1 cellular context compared by ENCODE assay signal in genomic region chr6:167815296-167815980, GRCh38.
TF ChIP-seq lines count a peak whose summit lies in the region.

No MANE protein-coding gene starts in this region.

TF ChIP-seq in K562, 482 proteins besides CTCF, POLR2A, EP300 and RAD21 (continued from another document):
- TF ChIP-seq MYC (IDR thresholded peaks at IDR 0.05; ENCODE audit: low read depth, low read length), result peak; percentile 48; the same call in 1 of the 2 replicates
- TF ChIP-seq MYC (CRISPR knock-in tag; IDR thresholded peaks at IDR 0.05; ENCODE audit: borderline replicate concordance, low read depth), result no peak
- TF ChIP-seq RAD51 (IDR thresholded peaks at IDR 0.05; ENCODE audit: borderline replicate concordance, low read depth), result peak; percentile 84
- peak; percentile 72 for TF ChIP-seq RBFOX2 (IDR thresholded peaks at IDR 0.05; ENCODE audit: low read depth, low read length)
- TF ChIP-seq ZNF609 (CRISPR knock-in tag; IDR thresholded peaks at IDR 0.05; ENCODE audit: borderline replicate concordance), result no peak
- TF ChIP-seq ZFP91 (CRISPR knock-in tag; IDR thresholded peaks at IDR 0.05), result no peak
- no peak for TF ChIP-seq CBFA2T3 (IDR thresholded peaks at IDR 0.05)
- TF ChIP-seq ZNF140 (CRISPR knock-in tag; IDR thresholded peaks at IDR 0.05), result no peak
- no peak for TF ChIP-seq SMAD1 (IDR thresholded peaks at IDR 0.05; ENCODE audit: low read depth, low read length, partially characterized antibody)
- TF ChIP-seq ZNF24 (IDR thresholded peaks at IDR 0.05), result no peak
- TF ChIP-seq KLF13 (tag; IDR thresholded peaks at IDR 0.05; ENCODE audit: borderline replicate concordance, low read depth), result peak; percentile 9; the same call in 1 of the 2 replicates
- peak; percentile 33; the same call in 1 of the 2 replicates for TF ChIP-seq SUPT5H (IDR thresholded peaks at IDR 0.05)
- TF ChIP-seq ETV1 (tag; conservative IDR thresholded peaks at IDR 0.05; ENCODE audit: low read depth), result peak; percentile 28; the same call in 1 of the 2 replicates
- TF ChIP-seq CBX1 (IDR thresholded peaks at IDR 0.05; ENCODE audit: low read depth), result no peak
- TF ChIP-seq E2F6 (IDR thresholded peaks at IDR 0.05; ENCODE audit: borderline replicate concordance in 1 of 2, extremely low read depth in 1 of 2, insufficient read depth in 1 of 2, insufficient read length in 1 of 2, low read depth in 1 of 2, low read length in 1 of 2, poor library complexity in 1 of 2, severe bottlenecking in 1 of 2), result peak in 1 of 2 experiments; percentile 54
- TF ChIP-seq ZNF717 (CRISPR knock-in tag; IDR thresholded peaks at IDR 0.05), result no peak
- TF ChIP-seq PURB (CRISPR knock-in tag; IDR thresholded peaks at IDR 0.05; ENCODE audit: low read depth), result no peak
- TF ChIP-seq USF2 (CRISPR knock-in tag; IDR thresholded peaks at IDR 0.05), result peak; percentile 90
- no peak for TF ChIP-seq HDAC2 (IDR thresholded peaks at IDR 0.05)
- TF ChIP-seq EP400 (IDR thresholded peaks at IDR 0.05), result peak; percentile 43; the same call in 1 of the 2 replicates
- TF ChIP-seq TBP (optimal IDR thresholded peaks at IDR 0.05; ENCODE audit: low read depth, low read length), result peak; percentile 44
- no peak for TF ChIP-seq ZNF79 (CRISPR knock-in tag; IDR thresholded peaks at IDR 0.05; ENCODE audit: low read depth)
- no peak for TF ChIP-seq FOXP1 (CRISPR knock-in tag; IDR thresholded peaks at IDR 0.05)
- peak in 1 of 2 experiments; percentile 80; a peak in 1 of 4 replicates for TF ChIP-seq SRF (CRISPR knock-in tag; IDR thresholded peaks at IDR 0.05)
- peak; percentile 53; the same call in 1 of the 2 replicates for TF ChIP-seq BHLHE40 (IDR thresholded peaks at IDR 0.05; ENCODE audit: low read length)
